ENCODE assay signal across 8 cellular contexts in the genomic region with DNA sequence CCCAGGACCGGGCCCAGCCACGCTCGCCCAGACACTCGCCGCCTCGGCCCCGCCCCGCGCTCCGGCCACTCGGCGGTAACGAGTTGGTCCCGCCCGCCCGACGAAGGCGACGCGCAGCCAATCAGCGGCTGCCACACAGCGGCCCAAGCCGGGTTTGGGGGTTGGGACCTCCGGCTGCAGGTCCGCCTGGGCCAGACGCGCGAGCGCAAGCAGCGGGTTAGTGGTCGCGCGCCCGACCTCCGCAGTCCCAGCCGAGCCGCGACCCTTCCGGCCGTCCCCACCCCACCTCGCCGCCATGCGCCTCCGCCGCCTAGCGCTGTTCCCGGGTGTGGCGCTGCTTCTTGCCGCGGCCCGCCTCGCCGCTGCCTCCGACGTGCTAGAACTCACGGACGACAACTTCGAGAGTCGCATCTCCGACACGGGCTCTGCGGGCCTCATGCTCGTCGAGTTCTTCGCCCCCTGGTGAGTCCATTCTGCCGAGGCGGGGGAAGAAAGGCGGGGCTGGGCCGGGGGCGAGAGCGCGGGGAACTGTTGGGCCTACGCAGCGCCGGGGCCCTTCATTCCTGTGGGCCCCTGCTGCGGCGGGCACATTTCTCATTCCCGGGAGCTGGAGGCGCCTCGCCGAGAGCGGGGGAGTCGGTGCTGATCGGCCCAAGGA. TPM values are rescaled to one million over a fixed set of nuclear protein-coding genes. Genes with fewer than 3 reads are reported as not detected.
DNase-seq lines count a peak whose midpoint lies in the region; ATAC-seq lines count a peak whose summit lies in the region.
"Not testable (repeated sequence)": the region's sequence is repeated elsewhere in the genome, so short reads cannot be mapped to it uniquely, and the experiment has no call there.

A gene (plus strand): TSS at position 194 of the 658 bp plus-strand sequence. CDS start 102 bp downstream, at position 296.

- peaks cover 31% of the 10 kb centered on the region for H3K4me1 Mint-ChIP-seq in dendritic cell treated with granulocyte-macrophage colony-stimulating factor and Interleukin-4, amounts not matched to agents 40 ng/mL and 50 ng/mL, for 4 days (ENCODE audit: low read depth)

- not testable (repeated sequence) for H3K9me3 ChIP-seq in BLaER1 treated with 17β-estradiol and CSF1 and Interleukin-3, amounts not matched to agents 10 nM and 100 nM (replicated peaks in 1 of 11)

- not testable (repeated sequence) for H3K27me3 Mint-ChIP-seq in dendritic cell treated with granulocyte-macrophage colony-stimulating factor and Interleukin-4, amounts not matched to agents 40 ng/mL and 50 ng/mL, for 4 days

- H4K20me1 ChIP-seq in BLaER1 treated with 17β-estradiol and CSF1 and Interleukin-3, amounts not matched to agents 10 nM and 100 nM: peaks cover 44 to 49% (median 45%) of the 10 kb centered on the region in 11 experiments; a peak in 21 of 22 replicates

- ATAC-seq in GM19351 (IDR thresholded peaks at IDR 0.05; ENCODE audit: unreplicated experiment): peak; percentile 70
- peak; percentile 40 for ATAC-seq in HG03469 (IDR thresholded peaks at IDR 0.05; ENCODE audit: unreplicated experiment)
- peak; percentile 96 for ATAC-seq in left lobe of liver

- peaks cover 45% of the 10 kb centered on the region for H3K36me3 Mint-ChIP-seq in dendritic cell treated with granulocyte-macrophage colony-stimulating factor and Interleukin-4, amounts not matched to agents 40 ng/mL and 50 ng/mL, for 4 days (ENCODE audit: low read depth)

- not testable (repeated sequence) for H3K27me3 ChIP-seq in BLaER1 treated with 17β-estradiol and CSF1 and Interleukin-3, amounts not matched to agents 10 nM and 100 nM

- H3K27ac Mint-ChIP-seq in dendritic cell treated with granulocyte-macrophage colony-stimulating factor and Interleukin-4, amounts not matched to agents 40 ng/mL and 50 ng/mL, for 4 days: peak within 1 kb of the TSS; percentile 99

- peak within 1 kb of the TSS; percentile 93 to 99 (median 96) for H3K27ac ChIP-seq in BLaER1 treated with 17β-estradiol and CSF1 and Interleukin-3, amounts not matched to agents 10 nM and 100 nM

- H3K9ac ChIP-seq in BLaER1 treated with 17β-estradiol and CSF1 and Interleukin-3, amounts not matched to agents 10 nM and 100 nM: peak within 1 kb of the TSS; percentile 95 to 98 (median 97)

- not testable (repeated sequence) for H3K9me3 Mint-ChIP-seq in dendritic cell treated with granulocyte-macrophage colony-stimulating factor and Interleukin-4, amounts not matched to agents 40 ng/mL and 50 ng/mL, for 4 days

- H3K4me2 ChIP-seq in BLaER1 treated with 17β-estradiol and CSF1 and Interleukin-3, amounts not matched to agents 10 nM and 100 nM: peak within 1 kb of the TSS; percentile 83 to 96 (median 89)

- peaks cover 38 to 58% (median 46%) of the 10 kb centered on the region in 10 experiments for H3K4me1 ChIP-seq in BLaER1 treated with 17β-estradiol and CSF1 and Interleukin-3, amounts not matched to agents 10 nM and 100 nM

- H3K36me3 ChIP-seq in BLaER1 treated with 17β-estradiol and CSF1 and Interleukin-3, amounts not matched to agents 10 nM and 100 nM: peaks cover 4 to 28% (median 22%) of the 10 kb centered on the region in 11 experiments

- peak; percentile 16 for DNase-seq in NCI-H748 treated with DMSO at 0.1 percent for 48 hours (lab: John Stamatoyannopoulos, UW)
- peak; percentile 88 to 91 for DNase-seq in activated CD4-positive, alpha-beta T cell treated with anti-CD3 and anti-CD28 coated beads, Interleukin-2, amount 50 U/mL, for 48 hours
- DNase-seq in left lobe of liver (ENCODE audit: low spot score): peak; percentile 97
- peak; percentile 89 for DNase-seq in stimulated activated CD4-positive, alpha-beta T cell treated with anti-CD3 and anti-CD28 coated beads, Interleukin-1b, Interleukin-23, amount 100 ng/mL, for 48 hours

- peak within 1 kb of the TSS; percentile 82 to 95 (median 88) for H3K4me3 ChIP-seq in BLaER1 treated with 17β-estradiol and CSF1 and Interleukin-3, amounts not matched to agents 10 nM and 100 nM

- intact Hi-C loops in dendritic cell treated with granulocyte-macrophage colony-stimulating factor and Interleukin-4, amounts not matched to agents 40 ng/mL and 50 ng/mL, for 4 days (cut with micrococcal nuclease): not testable (repeated sequence)

- H3K4me3 Mint-ChIP-seq in dendritic cell treated with granulocyte-macrophage colony-stimulating factor and Interleukin-4, amounts not matched to agents 40 ng/mL and 50 ng/mL, for 4 days: peak within 1 kb of the TSS; percentile 89

RNA-seq across cellular contexts. Expression of the gene that starts here (rescaled TPM):
- 425 TPM for total RNA-seq in left lobe of liver

Comparison
In these comparisons a context has a peak if more than half of its experiments do, and no peak if none do; other contexts are left out.
1. Peak in every context shown above with its lines: DNase-seq, ATAC-seq, H3K4me3 ChIP-seq and H3K27ac ChIP-seq.
2. ATAC-seq: peak in every context shown above with its lines; median percentile 96 in left lobe of liver; 70 in GM19351; 40 in HG03469.
3. DNase-seq: peak in every context shown above with its lines; median percentile 97 in left lobe of liver; 90 in activated CD4-positive, alpha-beta T cell treated with anti-CD3 and anti-CD28 coated beads, Interleukin-2, amount 50 U/mL, for 48 hours; 89 in stimulated activated CD4-positive, alpha-beta T cell treated with anti-CD3 and anti-CD28 coated beads, Interleukin-1b, Interleukin-23, amount 100 ng/mL, for 48 hours; 16 in NCI-H748 treated with DMSO at 0.1 percent for 48 hours.